ENCODE assay signal across 6 cellular contexts in genomic region chr12:55818140-55818728, GRCh38. TPM values are rescaled to one million over a fixed set of nuclear protein-coding genes. Genes with fewer than 3 reads are reported as not detected.
DNase-seq lines count a peak whose midpoint lies in the region; ATAC-seq, FAIRE-seq and TF ChIP-seq lines count a peak whose summit lies in the region.

No MANE protein-coding gene starts in this region.

- peaks cover 37% of the 10 kb centered on the region for H3K4me1 ChIP-seq in BLaER1
- H3K4me1 ChIP-seq in RWPE2 (ENCODE audit: insufficient read depth, poor library complexity, severe bottlenecking): peaks cover 17% of the 10 kb centered on the region
- peaks cover 14% of the 10 kb centered on the region for H3K4me1 ChIP-seq in keratinocyte (ENCODE audit: control insufficient read depth, extremely low read depth, insufficient read depth, low read length)

- H3K4me2 ChIP-seq in BLaER1 (peak overlapping the region; percentile 96), keratinocyte (ENCODE audit: control insufficient read depth, extremely low read depth, insufficient read depth, low read depth, low read length) (peak overlapping the region; percentile 75)

- peaks cover 2% of the 10 kb centered on the region for H3K9me1 ChIP-seq in keratinocyte (ENCODE audit: control insufficient read depth, extremely low read depth, insufficient read depth, low read length)

- H3K27ac ChIP-seq in BLaER1: peak overlapping the region; percentile 31
- H3K27ac ChIP-seq in RWPE2 (ENCODE audit: poor library complexity, severe bottlenecking): peak overlapping the region; percentile 74
- H3K27ac ChIP-seq in keratinocyte (ENCODE audit: control insufficient read depth, insufficient read depth, low read length): peak overlapping the region; percentile 77

- peak; percentile 28 for ATAC-seq in RWPE2 (ENCODE audit: low read depth)

- no peak for TF ChIP-seq POLR2A in H54 (IDR thresholded peaks at IDR 0.05; ENCODE audit: low read depth, low read length)

- peaks cover 71% of the 10 kb centered on the region for H3K36me3 ChIP-seq in BLaER1
- H3K36me3 ChIP-seq in RWPE2 (ENCODE audit: low read depth): peaks cover 86% of the 10 kb centered on the region
- H3K36me3 ChIP-seq in keratinocyte (ENCODE audit: control insufficient read depth in 2 of 2, extremely low read depth in 1 of 2, insufficient read depth in 2 of 2, low read length in 2 of 2): peaks cover 23 to 41% of the 10 kb centered on the region in 2 experiments

- H4K20me1 ChIP-seq in BLaER1: peaks cover 56% of the 10 kb centered on the region
- no peaks in the 10 kb centered on the region for H4K20me1 ChIP-seq in keratinocyte (ENCODE audit: control insufficient read depth, extremely low read depth, insufficient read depth, low read length)

- TF ChIP-seq CTCF in RWPE2 (IDR thresholded peaks at IDR 0.05; ENCODE audit: poor library complexity, severe bottlenecking): no peak
- no peak for TF ChIP-seq CTCF in keratinocyte (optimal IDR thresholded peaks at IDR 0.05 in 1 of 3, IDR thresholded peaks at IDR 0.05 in 1 of 3, conservative IDR thresholded peaks at IDR 0.05 in 1 of 3; ENCODE audit: extremely low read depth in 1 of 3, insufficient read depth in 2 of 3, low read length in 3 of 3)

- no peak for FAIRE-seq in H54 (lab: Jason Lieb, UNC)
- no peak for FAIRE-seq in keratinocyte (lab: Jason Lieb, UNC)

- peak; percentile 40 for DNase-seq in H54 (ENCODE audit: insufficient read length, low spot score)
- DNase-seq in RWPE2 (ENCODE audit: low spot score): no peak
- DNase-seq in keratinocyte (ENCODE audit: low read depth, low spot score): no peak
- DNase-seq in SHP77 treated with DMSO at 0.1 percent for 48 hours (lab: John Stamatoyannopoulos, UW): no peak
- DNase-seq in medulla oblongata (ENCODE audit: extremely low spot score): no peak

- H3K9me3 ChIP-seq in BLaER1 (no peaks in the 10 kb centered on the region), RWPE2 (ENCODE audit: severe bottlenecking) (no peaks in the 10 kb centered on the region), keratinocyte (ENCODE audit: control insufficient read depth, low read depth, low read length) (no peaks in the 10 kb centered on the region)

- dilution Hi-C loops in keratinocyte (cut with MboI; ENCODE audit: extremely low pct_ligation_motif_present, low sequenced_read_pairs): no loop called here

- H3K9ac ChIP-seq in BLaER1: peak overlapping the region; percentile 82
- peak overlapping the region; percentile 81 for H3K9ac ChIP-seq in keratinocyte (ENCODE audit: control insufficient read depth, extremely low read depth, insufficient read depth, low read length)

- peak overlapping the region; percentile 71 for H2AFZ ChIP-seq in keratinocyte (ENCODE audit: control insufficient read depth, low read length)

- H3K27me3 ChIP-seq in BLaER1 (no peaks in the 10 kb centered on the region), RWPE2 (ENCODE audit: insufficient read depth, poor library complexity, severe bottlenecking) (no peaks in the 10 kb centered on the region), keratinocyte (ENCODE audit: control insufficient read depth, extremely low read depth, insufficient read depth, low read length) (no peaks in the 10 kb centered on the region)

- H3K4me3 ChIP-seq in BLaER1 (peak overlapping the region; percentile 87), RWPE2 (ENCODE audit: severe bottlenecking) (peak overlapping the region; percentile 66), keratinocyte (ENCODE audit: control insufficient read depth in 2 of 3, extremely low read depth in 1 of 3, insufficient read depth in 2 of 3, low read depth in 1 of 3, low read length in 3 of 3) (peak overlapping the region; percentile 61 to 86 (median 78))

- H3K79me2 ChIP-seq in keratinocyte (ENCODE audit: control insufficient read depth, insufficient read depth, low read length): peaks cover 63% of the 10 kb centered on the region

RNA-seq across cellular contexts. Expression of gene ORMDL2, which starts 0.4 kb away (rescaled TPM):
- 108 to 129 TPM (median 114 TPM) in 3 replicates for polyA plus RNA-seq in keratinocyte
- polyA plus RNA-seq in keratinocyte (2011; ENCODE audit: low read depth): 63.5 TPM
- polyA plus RNA-seq in keratinocyte (2011; cell fraction: cytosol; rRNA removed): 100 and 171 TPM in 2 replicates
- polyA plus RNA-seq in keratinocyte (2011; cell fraction: nucleus; rRNA removed): 105 and 110 TPM in 2 replicates
- polyA plus RNA-seq in keratinocyte (2012; ENCODE audit: low replicate concordance): 132 and 146 TPM in 2 replicates
- polyA minus RNA-seq in keratinocyte: 124 to 182 TPM (median 134 TPM) in 3 replicates
- 51.4 TPM for polyA minus RNA-seq in keratinocyte (2011; cell fraction: cytosol; rRNA and poly(A)+ RNA removed)
- 22.3 and 42.8 TPM in 2 replicates for polyA minus RNA-seq in keratinocyte (2011; cell fraction: nucleus; rRNA and poly(A)+ RNA removed)

RNA-seq across cellular contexts. Expression of gene SARNP, which starts 0.7 kb away (rescaled TPM):
- polyA plus RNA-seq in keratinocyte: 117 to 168 TPM (median 119 TPM) in 3 replicates
- polyA plus RNA-seq in keratinocyte (2011; ENCODE audit: low read depth): 133 TPM
- 130 and 221 TPM in 2 replicates for polyA plus RNA-seq in keratinocyte (2011; cell fraction: cytosol; rRNA removed)
- polyA plus RNA-seq in keratinocyte (2011; cell fraction: nucleus; rRNA removed): 66.9 and 91.2 TPM in 2 replicates
- polyA plus RNA-seq in keratinocyte (2012; ENCODE audit: low replicate concordance): 74.4 and 117 TPM in 2 replicates
- polyA minus RNA-seq in keratinocyte: 10.2 to 45.4 TPM (median 20.8 TPM) in 3 replicates
- 24.0 TPM for polyA minus RNA-seq in keratinocyte (2011; cell fraction: cytosol; rRNA and poly(A)+ RNA removed)
- 9.4 and 20.0 TPM in 2 replicates for polyA minus RNA-seq in keratinocyte (2011; cell fraction: nucleus; rRNA and poly(A)+ RNA removed)

RNA-seq across cellular contexts. Expression of gene DNAJC14, which starts 11.2 kb away (rescaled TPM):
- polyA plus RNA-seq in keratinocyte: 6.1 to 8.5 TPM (median 7.7 TPM) in 3 replicates
- 5.6 TPM for polyA plus RNA-seq in keratinocyte (2011; ENCODE audit: low read depth)
- 7.6 and 9.4 TPM in 2 replicates for polyA plus RNA-seq in keratinocyte (2011; cell fraction: cytosol; rRNA removed)
- polyA plus RNA-seq in keratinocyte (2011; cell fraction: nucleus; rRNA removed): 14.4 and 17.6 TPM in 2 replicates
- polyA plus RNA-seq in keratinocyte (2012; ENCODE audit: low replicate concordance): 9.4 and 17.2 TPM in 2 replicates
- polyA minus RNA-seq in keratinocyte: 3.1 to 18.7 TPM (median 4.1 TPM) in 3 replicates
- 5.0 TPM for polyA minus RNA-seq in keratinocyte (2011; cell fraction: cytosol; rRNA and poly(A)+ RNA removed)
- polyA minus RNA-seq in keratinocyte (2011; cell fraction: nucleus; rRNA and poly(A)+ RNA removed): 3.7 and 10.3 TPM in 2 replicates

RNA-seq across cellular contexts. Expression of gene MMP19, which starts 24.5 kb away (rescaled TPM):
- polyA plus RNA-seq in keratinocyte: 2.2 to 4.1 TPM (median 2.7 TPM) in 3 replicates
- 0.35 TPM for polyA plus RNA-seq in keratinocyte (2011; ENCODE audit: low read depth)
- 1.1 and 1.6 TPM in 2 replicates for polyA plus RNA-seq in keratinocyte (2011; cell fraction: cytosol; rRNA removed)
- polyA plus RNA-seq in keratinocyte (2011; cell fraction: nucleus; rRNA removed): 5.9 and 6.9 TPM in 2 replicates
- polyA plus RNA-seq in keratinocyte (2012; ENCODE audit: low replicate concordance): 0.49 and 3.8 TPM in 2 replicates
- 1.1 to 4.0 TPM (median 1.2 TPM) in 3 replicates for polyA minus RNA-seq in keratinocyte
- not detected for polyA minus RNA-seq in keratinocyte (2011; cell fraction: cytosol; rRNA and poly(A)+ RNA removed)
- 2.1 and 3.0 TPM in 2 replicates for polyA minus RNA-seq in keratinocyte (2011; cell fraction: nucleus; rRNA and poly(A)+ RNA removed)
